In genomic region chr2:96825057-96825456, GRCh38 we compare ENCODE assay signal across 23 cellular contexts. TPM values are rescaled to one million over a fixed set of nuclear protein-coding genes. Genes with fewer than 3 reads are reported as not detected.
DNase-seq lines count a peak whose midpoint lies in the region; ATAC-seq, FAIRE-seq and TF ChIP-seq lines count a peak whose summit lies in the region.
"Had no signal": no experiment of that assay in that cellular context is flagged by ENCODE, and none has a peak within 500 bp of the region (broad histone marks: within the 10 kb centered on the region; RNA-seq: fewer than 3 reads in every experiment).

No MANE protein-coding gene starts in this region.

- no peak for TF ChIP-seq RAD21 in HepG2 (CRISPR knock-in tag; IDR thresholded peaks at IDR 0.05)

- H3K79me1 ChIP-seq in trophoblast cell (ENCODE audit: low read length) = no peaks in the 10 kb centered on the region

- WGBS in right cardiac atrium = 90% methylated on average over 14 of the region's 14 CpGs
- 95 to 96% methylated on average over 12 to 14 of the region's 14 CpGs for WGBS in endodermal cell (ENCODE audit: insufficient coverage in 1 of 2, insufficient read length in 1 of 2), 2 experiments
- 94% methylated on average over 13 of the region's 14 CpGs for WGBS in HepG2 (ENCODE audit: low lambda C conversion rate)
- no CpG with 5 or more reads among the region's 14 CpGs for WGBS in trophoblast cell (ENCODE audit: extremely low coverage, insufficient coverage, insufficient read length)

- intact Hi-C loops in right cardiac atrium (cut with DNase I) = no loop called here
- intact Hi-C loops in cardiac septum (cut with DNase I) = no loop called here
- intact Hi-C loops in HepG2 (cut with micrococcal nuclease; ENCODE audit: unreplicated experiment) = no loop called here
- intact Hi-C loops in activated CD4-positive, alpha-beta T cell treated with anti-CD3 and anti-CD28 coated beads, Interleukin-2, amount 10 ng/mL, durations not matched to agents 24 days and 14 days (cut with micrococcal nuclease) = no loop called here

- no TSS peak for BruUV-seq in HepG2 (replicated peaks; lab: Mats Ljungman, UMichigan)

- no peak for FAIRE-seq in HepG2 (lab: Jason Lieb, UNC)
- FAIRE-seq: A204.1, G401.6, GM12892, GM19239, H1 had no signal

- H3K23ac ChIP-seq in trophoblast cell (ENCODE audit: low read length) = no peak overlapping the region

- no peak overlapping the region for H3K14ac ChIP-seq in trophoblast cell (ENCODE audit: low read length)

- no peak overlapping the region for H2BK12ac ChIP-seq in trophoblast cell (ENCODE audit: low read length)

- no peak for TF ChIP-seq POLR2A in HepG2 (IDR thresholded peaks at IDR 0.05; ENCODE audit: insufficient read depth in 1 of 2, low read depth in 2 of 2, low read length in 2 of 2)

- CTCF ChIA-PET in HepG2 (lab: Yijun Ruan, JAX; ENCODE audit: low intra/inter-chr PET ratio, low total read pairs) = no interaction called here

- in situ Hi-C loops in HepG2 (cut with HindIII; ENCODE audit: extremely low pct_ligation_motif_present, low pct_unique_long_range_greater_than_20kb) = no loop called here

- no peak overlapping the region for H2AFZ ChIP-seq in HepG2 (ENCODE audit: low read length)
- no peak overlapping the region for H2AFZ ChIP-seq in trophoblast cell (ENCODE audit: insufficient read depth, low read length, poor library complexity)
- H2AFZ ChIP-seq: GM23248 had no signal

- TF ChIP-seq CTCF in endodermal cell (conservative IDR thresholded peaks at IDR 0.05) (no peak), HepG2 (CRISPR knock-in tag; IDR thresholded peaks at IDR 0.05) (no peak)

- H3K27ac ChIP-seq in right cardiac atrium (ENCODE audit: low read length) = no peak overlapping the region
- no peak overlapping the region for H3K27ac ChIP-seq in endodermal cell (ENCODE audit: low read depth, low read length)
- H3K27ac ChIP-seq in HepG2 (ENCODE audit: extremely low read length, insufficient read depth, low read length) = no peak overlapping the region
- no peak overlapping the region for H3K27ac ChIP-seq in trophoblast cell (ENCODE audit: low read depth, low read length)
- H3K27ac ChIP-seq: BLaER1 treated with 17β-estradiol and CSF1 and Interleukin-3, amounts not matched to agents 10 nM and 100 nM; GM23248 had no signal

- H3K4me1 ChIP-seq in right cardiac atrium (ENCODE audit: control insufficient read depth, insufficient read depth, low read length) (peaks cover 5% of the 10 kb centered on the region), endodermal cell (ENCODE audit: control insufficient read depth, insufficient read depth, low read length) (peaks cover 4% of the 10 kb centered on the region), HepG2 (ENCODE audit: insufficient read depth, low read length) (peaks cover 45% of the 10 kb centered on the region), trophoblast cell (ENCODE audit: control insufficient read depth in 1 of 2, insufficient read depth in 2 of 2, low read length in 2 of 2) (no peaks in the 10 kb centered on the region)
- H3K4me1 ChIP-seq: BE2C had no signal

- H4K12ac ChIP-seq in trophoblast cell (ENCODE audit: low read depth, low read length) = no peak overlapping the region

- POLR2A ChIA-PET in HepG2 (lab: Yijun Ruan, JAX) = interaction anchor here (1.4 to 1.5 kb wide), 4 partner anchors 9 to 43 kb away, joined by 4 to 12 read pairs (median 6); partner anchors contain the start of gene ANKRD39

- peaks cover 56% of the 10 kb centered on the region for H3K79me2 ChIP-seq in HepG2 (ENCODE audit: insufficient read depth, low read length)
- no peaks in the 10 kb centered on the region for H3K79me2 ChIP-seq in trophoblast cell (ENCODE audit: control insufficient read depth, insufficient read depth, low read length, poor library complexity)

- H3K9ac ChIP-seq in endodermal cell (ENCODE audit: extremely low read depth, low read length, poor library complexity, severe bottlenecking) (no peak overlapping the region), HepG2 (ENCODE audit: insufficient read depth, low read depth, low read length) (no peak overlapping the region), trophoblast cell (ENCODE audit: low read length) (no peak overlapping the region)
- H3K9ac ChIP-seq: BLaER1 treated with 17β-estradiol and CSF1 and Interleukin-3, amounts not matched to agents 10 nM and 100 nM; GM23248 had no signal

- H3K27me3 Mint-ChIP-seq in endodermal cell (ENCODE audit: insufficient read depth) = peaks cover 3% of the 10 kb centered on the region
- no peaks in the 10 kb centered on the region for H3K27me3 Mint-ChIP-seq in activated CD4-positive, alpha-beta T cell treated with anti-CD3 and anti-CD28 coated beads, Interleukin-2, amount 10 ng/mL, durations not matched to agents 24 days and 14 days
- H3K27me3 Mint-ChIP-seq: CD4-positive, alpha-beta T cell; CD8-positive, alpha-beta memory T cell had no signal

- H3K36me3 ChIP-seq in endodermal cell (ENCODE audit: control insufficient read depth, insufficient read depth, low read length) (peaks cover 45% of the 10 kb centered on the region), HepG2 (replicated peaks in 1 of 2; ENCODE audit: control insufficient read depth in 1 of 2, insufficient read depth in 2 of 2, low read length in 2 of 2) (peaks cover 41 to 81% of the 10 kb centered on the region in 2 experiments), trophoblast cell (ENCODE audit: control insufficient read depth in 1 of 2, insufficient read depth in 2 of 2, low read length in 2 of 2) (peaks cover 41% of the 10 kb centered on the region in 2 experiments)

- H3K36me3 Mint-ChIP-seq in endodermal cell (ENCODE audit: low read depth) = peaks cover 59% of the 10 kb centered on the region
- peaks cover 39% of the 10 kb centered on the region for H3K36me3 Mint-ChIP-seq in activated CD4-positive, alpha-beta T cell treated with anti-CD3 and anti-CD28 coated beads, Interleukin-2, amount 10 ng/mL, durations not matched to agents 24 days and 14 days (ENCODE audit: low read depth)

- ATAC-seq in right cardiac atrium = peak in 1 of 2 donors; percentile 9
- no peak for ATAC-seq in HepG2

- DNase-seq in right cardiac atrium (peak in 2 of 3 donors; percentile 22 to 41), cardiac septum (ENCODE audit: low spot score) (no peak), endodermal cell (no peak), HepG2 (ENCODE audit: low spot score) (no peak), NCI-H345 (lab: John Stamatoyannopoulos, UW) (no peak), trophoblast cell (no peak), ecto neural progenitor cell (ENCODE audit: low spot score) (no peak)
- DNase-seq in activated CD4-positive, alpha-beta T cell treated with anti-CD3 and anti-CD28 coated beads, Interleukin-2, amount 10 ng/mL, durations not matched to agents 24 days and 14 days = no peak
- DNase-seq: BE2C; Calu3; CD4-positive, alpha-beta T cell; CD8-positive, alpha-beta memory T cell; DND-41; GM23248; H7; HCEC 1CT had no signal

- H3K18ac ChIP-seq in trophoblast cell (ENCODE audit: low read length) = no peak overlapping the region

- no peak overlapping the region for H3K4ac ChIP-seq in trophoblast cell (ENCODE audit: low read depth, low read length)

- H4K91ac ChIP-seq in trophoblast cell (ENCODE audit: low read depth, low read length) = no peak overlapping the region

- H3K27me3 ChIP-seq in right cardiac atrium (ENCODE audit: control insufficient read depth, insufficient read depth) = no peaks in the 10 kb centered on the region
- no peaks in the 10 kb centered on the region for H3K27me3 ChIP-seq in endodermal cell (ENCODE audit: control insufficient read depth, insufficient read depth, low read length, poor library complexity, severe bottlenecking)
- H3K27me3 ChIP-seq in HepG2 (ENCODE audit: control insufficient read depth in 1 of 2, insufficient read depth in 2 of 2, low read length in 2 of 2) = no peaks in the 10 kb centered on the region
- H3K27me3 ChIP-seq in trophoblast cell (ENCODE audit: insufficient read depth, low read length) = no peaks in the 10 kb centered on the region
- H3K27me3 ChIP-seq: BE2C; BLaER1 treated with 17β-estradiol and CSF1 and Interleukin-3, amounts not matched to agents 10 nM and 100 nM had no signal

- H3K4me2 ChIP-seq in HepG2 (ENCODE audit: low read depth, low read length) = no peak overlapping the region
- H3K4me2 ChIP-seq in trophoblast cell (ENCODE audit: low read length) = no peak overlapping the region
- H3K4me2 ChIP-seq: BLaER1 treated with 17β-estradiol and CSF1 and Interleukin-3, amounts not matched to agents 10 nM and 100 nM had no signal

- H3K4me3 ChIP-seq in right cardiac atrium (ENCODE audit: low read length) (no peak overlapping the region), endodermal cell (ENCODE audit: low read length) (no peak overlapping the region), HepG2 (replicated peaks in 1 of 3; ENCODE audit: insufficient read depth in 1 of 3, low read depth in 2 of 3, low read length in 3 of 3) (no peak overlapping the region), trophoblast cell (ENCODE audit: low read depth, low read length) (no peak overlapping the region)
- H3K4me3 ChIP-seq: BLaER1 treated with 17β-estradiol and CSF1 and Interleukin-3, amounts not matched to agents 10 nM and 100 nM; GM23248 had no signal

- H4K20me1 ChIP-seq in HepG2 (ENCODE audit: insufficient read depth, low read length) = peaks cover 54% of the 10 kb centered on the region

- H2BK120ac ChIP-seq in trophoblast cell (ENCODE audit: insufficient read depth, low read length, poor library complexity) = no peak overlapping the region

- no peak overlapping the region for H2AK5ac ChIP-seq in trophoblast cell (ENCODE audit: low read length)

- H3K9me3 ChIP-seq in right cardiac atrium (ENCODE audit: control insufficient read depth, low read length) (no peaks in the 10 kb centered on the region), endodermal cell (ENCODE audit: control insufficient read depth, low read length) (no peaks in the 10 kb centered on the region), HepG2 (ENCODE audit: low read length) (no peaks in the 10 kb centered on the region), trophoblast cell (ENCODE audit: insufficient read depth, low read depth, low read length) (peaks cover 4% of the 10 kb centered on the region)
- H3K9me3 ChIP-seq: BE2C; BLaER1 treated with 17β-estradiol and CSF1 and Interleukin-3, amounts not matched to agents 10 nM and 100 nM had no signal

- no peak for TF ChIP-seq EP300 in HepG2 (IDR thresholded peaks at IDR 0.05; ENCODE audit: low read depth in 2 of 2, low read length in 2 of 2)
- no peak for TF ChIP-seq EP300 in HepG2 (CRISPR knock-in tag; IDR thresholded peaks at IDR 0.05; ENCODE audit: borderline replicate concordance)

- no peaks in the 10 kb centered on the region for H3K9me3 Mint-ChIP-seq in endodermal cell
- H3K9me3 Mint-ChIP-seq in activated CD4-positive, alpha-beta T cell treated with anti-CD3 and anti-CD28 coated beads, Interleukin-2, amount 10 ng/mL, durations not matched to agents 24 days and 14 days = no peaks in the 10 kb centered on the region
- H3K9me3 Mint-ChIP-seq: CD14-positive monocyte; CD4-positive, alpha-beta T cell; CD8-positive, alpha-beta memory T cell had no signal

- H2BK5ac ChIP-seq in trophoblast cell (ENCODE audit: low read depth, low read length, poor library complexity) = no peak overlapping the region

- H3K27ac Mint-ChIP-seq in endodermal cell = peak overlapping the region; percentile 66
- H3K27ac Mint-ChIP-seq in activated CD4-positive, alpha-beta T cell treated with anti-CD3 and anti-CD28 coated beads, Interleukin-2, amount 10 ng/mL, durations not matched to agents 24 days and 14 days = no peak overlapping the region
- H3K27ac Mint-ChIP-seq: CD14-positive monocyte; CD4-positive, alpha-beta T cell had no signal

- H4K8ac ChIP-seq in trophoblast cell (ENCODE audit: low read depth, low read length) = no peak overlapping the region

- peaks cover 14% of the 10 kb centered on the region for H3K4me1 Mint-ChIP-seq in endodermal cell
- H3K4me1 Mint-ChIP-seq in activated CD4-positive, alpha-beta T cell treated with anti-CD3 and anti-CD28 coated beads, Interleukin-2, amount 10 ng/mL, durations not matched to agents 24 days and 14 days = peaks cover 15% of the 10 kb centered on the region

- no peak overlapping the region for H3K4me3 Mint-ChIP-seq in endodermal cell
- no peak overlapping the region for H3K4me3 Mint-ChIP-seq in activated CD4-positive, alpha-beta T cell treated with anti-CD3 and anti-CD28 coated beads, Interleukin-2, amount 10 ng/mL, durations not matched to agents 24 days and 14 days
- H3K4me3 Mint-ChIP-seq: CD14-positive monocyte; CD4-positive, alpha-beta T cell; CD8-positive, alpha-beta memory T cell had no signal

RNA-seq across cellular contexts. Expression of gene CNNM3, which starts 9.0 kb away (rescaled TPM):
- 10 to 100 TPM in 3 of 4 donors, 1 to 10 TPM in 1; 8.6 to 14.5 (median 11.5) TPM for total RNA-seq in right cardiac atrium
- polyA plus RNA-seq in right cardiac atrium = 7.2 TPM
- total RNA-seq in cardiac septum = 10.7 TPM
- total RNA-seq in endodermal cell = 10 to 100 TPM; 33.1 to 34.8 TPM
- polyA plus RNA-seq in endodermal cell (2013, experiment 1 of 2) = 16.5 TPM
- polyA plus RNA-seq in endodermal cell (2013, experiment 2 of 2) = 14.9 TPM
- 8.4 and 21.2 TPM in 2 replicates for total RNA-seq in HepG2 (2016; rRNA removed; fragmentation: Illumina TruSeq; extraction: Trizol)
- 5.5 and 5.9 TPM in 2 replicates for total RNA-seq in HepG2 (2016; cell fraction: cytosol; rRNA removed; fragmentation: Illumina TruSeq; extraction: Trizol; ENCODE audit: low read depth)
- total RNA-seq in HepG2 (2016; cell fraction: insoluble cytoplasmic fraction; rRNA removed; fragmentation: Illumina TruSeq; extraction: Trizol) = 6.5 and 21.5 TPM in 2 replicates
- total RNA-seq in HepG2 (2016; cell fraction: membrane; rRNA removed; fragmentation: Illumina TruSeq; extraction: Trizol) = 8.5 and 9.2 TPM in 2 replicates
- 22.7 and 27.7 TPM in 2 replicates for total RNA-seq in HepG2 (2016; cell fraction: nucleus; rRNA removed; fragmentation: Illumina TruSeq; extraction: Trizol)
- 27.9 and 43.4 TPM in 2 replicates for polyA plus RNA-seq in HepG2 (2011; rRNA removed)
- polyA plus RNA-seq in HepG2 (2011; cell fraction: cytosol; rRNA removed) = 24.2 and 26.5 TPM in 2 replicates
- 68.4 and 71.2 TPM in 2 replicates for polyA plus RNA-seq in HepG2 (2011; cell fraction: nucleus; rRNA removed)
- 35.8 and 38.5 TPM in 2 replicates for polyA plus RNA-seq in HepG2 (2012)
- polyA plus RNA-seq in HepG2 (2016; cell fraction: cytosol; fragmentation: Illumina TruSeq; extraction: Trizol; ENCODE audit: low read depth) = 4.3 and 4.5 TPM in 2 replicates
- polyA plus RNA-seq in HepG2 (2016; cell fraction: insoluble cytoplasmic fraction; fragmentation: Illumina TruSeq; extraction: Trizol; ENCODE audit: low read depth) = 11.7 and 14.4 TPM in 2 replicates
- polyA plus RNA-seq in HepG2 (2016; cell fraction: membrane; fragmentation: Illumina TruSeq; extraction: Trizol; ENCODE audit: low read depth) = 10.0 and 11.0 TPM in 2 replicates
- polyA plus RNA-seq in HepG2 (2016; cell fraction: nucleus; fragmentation: Illumina TruSeq; extraction: Trizol; ENCODE audit: insufficient read depth, low read depth) = 48.6 and 52.0 TPM in 2 replicates
- polyA minus RNA-seq in HepG2 (2011; rRNA and poly(A)+ RNA removed; ENCODE audit: low replicate concordance) = 49.9 and 152 TPM in 2 replicates
- 50.4 and 69.9 TPM in 2 replicates for polyA minus RNA-seq in HepG2 (2011; cell fraction: cytosol; rRNA and poly(A)+ RNA removed)
- polyA minus RNA-seq in HepG2 (2011; cell fraction: nucleus; rRNA and poly(A)+ RNA removed) = 56.1 and 70.2 TPM in 2 replicates
- polyA plus RNA-seq in trophoblast cell (2013) = 13.3 and 13.9 TPM in 2 replicates
- 29.4 and 30.5 TPM in 2 replicates for total RNA-seq in activated CD4-positive, alpha-beta T cell treated with anti-CD3 and anti-CD28 coated beads, Interleukin-2, amount 10 ng/mL, durations not matched to agents 24 days and 14 days

RNA-seq across cellular contexts. Expression of gene ANKRD23, which starts 18.8 kb away (rescaled TPM):
- total RNA-seq in right cardiac atrium (10 to 100 TPM in 3 of 4 donors, 1 to 10 TPM in 1; 8.2 to 27.7 (median 17.3) TPM), cardiac septum (10.6 TPM), endodermal cell (1 to 10 TPM; 2.6 to 3.6 TPM), HepG2 (2016; rRNA removed; fragmentation: Illumina TruSeq; extraction: Trizol) (0.35 and 1.5 TPM in 2 replicates)
- polyA plus RNA-seq in right cardiac atrium (27.0 TPM), HepG2 (2011; rRNA removed) (1.6 and 2.7 TPM in 2 replicates)
- 3.5 TPM for polyA plus RNA-seq in endodermal cell (2013, experiment 1 of 2)
- polyA plus RNA-seq in endodermal cell (2013, experiment 2 of 2) = 2.6 TPM
- 0.35 and 0.51 TPM in 2 replicates for total RNA-seq in HepG2 (2016; cell fraction: cytosol; rRNA removed; fragmentation: Illumina TruSeq; extraction: Trizol; ENCODE audit: low read depth)
- total RNA-seq in HepG2 (2016; cell fraction: insoluble cytoplasmic fraction; rRNA removed; fragmentation: Illumina TruSeq; extraction: Trizol) = 0.61 and 2.2 TPM in 2 replicates
- total RNA-seq in HepG2 (2016; cell fraction: membrane; rRNA removed; fragmentation: Illumina TruSeq; extraction: Trizol) = 0.77 and 0.90 TPM in 2 replicates
- total RNA-seq in HepG2 (2016; cell fraction: nucleus; rRNA removed; fragmentation: Illumina TruSeq; extraction: Trizol) = 2.3 and 2.8 TPM in 2 replicates
- 0.71 and 0.90 TPM in 2 replicates for polyA plus RNA-seq in HepG2 (2011; cell fraction: cytosol; rRNA removed)
- polyA plus RNA-seq in HepG2 (2011; cell fraction: nucleus; rRNA removed) = 17.9 and 22.1 TPM in 2 replicates
- 0.72 and 2.1 TPM in 2 replicates for polyA plus RNA-seq in HepG2 (2012)
- polyA plus RNA-seq in HepG2 (2016; cell fraction: cytosol; fragmentation: Illumina TruSeq; extraction: Trizol; ENCODE audit: low read depth) = 0.47 and 0.50 TPM in 2 replicates
- polyA plus RNA-seq in HepG2 (2016; cell fraction: insoluble cytoplasmic fraction; fragmentation: Illumina TruSeq; extraction: Trizol; ENCODE audit: low read depth) = 0.32 and 0.50 TPM in 2 replicates
- 0.47 and 0.74 TPM in 2 replicates for polyA plus RNA-seq in HepG2 (2016; cell fraction: membrane; fragmentation: Illumina TruSeq; extraction: Trizol; ENCODE audit: low read depth)
- 9.2 and 10.4 TPM in 2 replicates for polyA plus RNA-seq in HepG2 (2016; cell fraction: nucleus; fragmentation: Illumina TruSeq; extraction: Trizol; ENCODE audit: insufficient read depth, low read depth)
- polyA minus RNA-seq in HepG2 (2011; rRNA and poly(A)+ RNA removed; ENCODE audit: low replicate concordance) = 1.6 and 5.1 TPM in 2 replicates
- not detected in 2 replicates for polyA minus RNA-seq in HepG2 (2011; cell fraction: cytosol; rRNA and poly(A)+ RNA removed)
- 3.9 and 4.1 TPM in 2 replicates for polyA minus RNA-seq in HepG2 (2011; cell fraction: nucleus; rRNA and poly(A)+ RNA removed)
- polyA plus RNA-seq in trophoblast cell (2013) = 4.5 and 4.7 TPM in 2 replicates
- 6.7 and 8.4 TPM in 2 replicates for total RNA-seq in activated CD4-positive, alpha-beta T cell treated with anti-CD3 and anti-CD28 coated beads, Interleukin-2, amount 10 ng/mL, durations not matched to agents 24 days and 14 days
- polyA plus RNA-seq: CD14-positive monocyte had no signal

RNA-seq across cellular contexts. Expression of gene ANKRD39, which starts 32.8 kb away (rescaled TPM):
- total RNA-seq in right cardiac atrium = 10 to 100 TPM; 11.8 to 17.3 (median 14.1) TPM
- polyA plus RNA-seq in right cardiac atrium = 23.3 TPM
- total RNA-seq in cardiac septum = 15.2 TPM
- total RNA-seq in endodermal cell = 10 to 100 TPM; 14.6 to 16.7 TPM
- 13.0 TPM for polyA plus RNA-seq in endodermal cell (2013, experiment 1 of 2)
- polyA plus RNA-seq in endodermal cell (2013, experiment 2 of 2) = 14.1 TPM
- 23.2 and 26.7 TPM in 2 replicates for total RNA-seq in HepG2 (2016; rRNA removed; fragmentation: Illumina TruSeq; extraction: Trizol)
- total RNA-seq in HepG2 (2016; cell fraction: cytosol; rRNA removed; fragmentation: Illumina TruSeq; extraction: Trizol; ENCODE audit: low read depth) = 40.7 and 45.8 TPM in 2 replicates
- 26.3 and 27.1 TPM in 2 replicates for total RNA-seq in HepG2 (2016; cell fraction: insoluble cytoplasmic fraction; rRNA removed; fragmentation: Illumina TruSeq; extraction: Trizol)
- total RNA-seq in HepG2 (2016; cell fraction: membrane; rRNA removed; fragmentation: Illumina TruSeq; extraction: Trizol) = 37.4 and 41.3 TPM in 2 replicates
- 10.3 and 11.7 TPM in 2 replicates for total RNA-seq in HepG2 (2016; cell fraction: nucleus; rRNA removed; fragmentation: Illumina TruSeq; extraction: Trizol)
- polyA plus RNA-seq in HepG2 (2011; rRNA removed) = 24.8 and 27.8 TPM in 2 replicates
- polyA plus RNA-seq in HepG2 (2011; cell fraction: cytosol; rRNA removed) = 18.3 and 31.5 TPM in 2 replicates
- 24.2 and 29.2 TPM in 2 replicates for polyA plus RNA-seq in HepG2 (2011; cell fraction: nucleus; rRNA removed)
- polyA plus RNA-seq in HepG2 (2012) = 14.6 and 20.3 TPM in 2 replicates
- 55.3 and 63.9 TPM in 2 replicates for polyA plus RNA-seq in HepG2 (2016; cell fraction: cytosol; fragmentation: Illumina TruSeq; extraction: Trizol; ENCODE audit: low read depth)
- 33.9 and 35.0 TPM in 2 replicates for polyA plus RNA-seq in HepG2 (2016; cell fraction: insoluble cytoplasmic fraction; fragmentation: Illumina TruSeq; extraction: Trizol; ENCODE audit: low read depth)
- 40.8 and 47.0 TPM in 2 replicates for polyA plus RNA-seq in HepG2 (2016; cell fraction: membrane; fragmentation: Illumina TruSeq; extraction: Trizol; ENCODE audit: low read depth)
- 23.0 and 24.9 TPM in 2 replicates for polyA plus RNA-seq in HepG2 (2016; cell fraction: nucleus; fragmentation: Illumina TruSeq; extraction: Trizol; ENCODE audit: insufficient read depth, low read depth)
- polyA minus RNA-seq in HepG2 (2011; rRNA and poly(A)+ RNA removed; ENCODE audit: low replicate concordance) = 10.9 and 17.9 TPM in 2 replicates
- polyA minus RNA-seq in HepG2 (2011; cell fraction: cytosol; rRNA and poly(A)+ RNA removed) = 4.6 and 5.6 TPM in 2 replicates
- 8.2 and 14.2 TPM in 2 replicates for polyA minus RNA-seq in HepG2 (2011; cell fraction: nucleus; rRNA and poly(A)+ RNA removed)
- polyA plus RNA-seq in trophoblast cell (2013) = 32.8 and 33.4 TPM in 2 replicates
- 37.0 and 44.0 TPM in 2 replicates for total RNA-seq in activated CD4-positive, alpha-beta T cell treated with anti-CD3 and anti-CD28 coated beads, Interleukin-2, amount 10 ng/mL, durations not matched to agents 24 days and 14 days

RNA-seq across cellular contexts. Expression of gene SEMA4C, which starts 44.8 kb away (rescaled TPM):
- total RNA-seq in right cardiac atrium (10 to 100 TPM; 22.0 to 28.5 (median 24.5) TPM), cardiac septum (25.6 TPM), endodermal cell (10 to 100 TPM; 82.5 to 92.1 TPM), HepG2 (2016; rRNA removed; fragmentation: Illumina TruSeq; extraction: Trizol) (11.3 and 25.9 TPM in 2 replicates)
- polyA plus RNA-seq in right cardiac atrium (19.3 TPM), HepG2 (2011; rRNA removed) (46.6 and 69.2 TPM in 2 replicates)
- 76.4 TPM for polyA plus RNA-seq in endodermal cell (2013, experiment 1 of 2)
- 67.9 TPM for polyA plus RNA-seq in endodermal cell (2013, experiment 2 of 2)
- 3.5 and 4.2 TPM in 2 replicates for total RNA-seq in HepG2 (2016; cell fraction: cytosol; rRNA removed; fragmentation: Illumina TruSeq; extraction: Trizol; ENCODE audit: low read depth)
- 8.4 and 25.7 TPM in 2 replicates for total RNA-seq in HepG2 (2016; cell fraction: insoluble cytoplasmic fraction; rRNA removed; fragmentation: Illumina TruSeq; extraction: Trizol)
- 10.9 and 11.4 TPM in 2 replicates for total RNA-seq in HepG2 (2016; cell fraction: membrane; rRNA removed; fragmentation: Illumina TruSeq; extraction: Trizol)
- total RNA-seq in HepG2 (2016; cell fraction: nucleus; rRNA removed; fragmentation: Illumina TruSeq; extraction: Trizol) = 22.1 and 28.3 TPM in 2 replicates
- 33.4 and 47.8 TPM in 2 replicates for polyA plus RNA-seq in HepG2 (2011; cell fraction: cytosol; rRNA removed)
- polyA plus RNA-seq in HepG2 (2011; cell fraction: nucleus; rRNA removed) = 135 and 157 TPM in 2 replicates
- polyA plus RNA-seq in HepG2 (2012) = 27.3 and 39.4 TPM in 2 replicates
- polyA plus RNA-seq in HepG2 (2016; cell fraction: cytosol; fragmentation: Illumina TruSeq; extraction: Trizol; ENCODE audit: low read depth) = 1.0 and 1.2 TPM in 2 replicates
- polyA plus RNA-seq in HepG2 (2016; cell fraction: insoluble cytoplasmic fraction; fragmentation: Illumina TruSeq; extraction: Trizol; ENCODE audit: low read depth) = 6.0 and 8.4 TPM in 2 replicates
- 3.1 and 3.2 TPM in 2 replicates for polyA plus RNA-seq in HepG2 (2016; cell fraction: membrane; fragmentation: Illumina TruSeq; extraction: Trizol; ENCODE audit: low read depth)
- polyA plus RNA-seq in HepG2 (2016; cell fraction: nucleus; fragmentation: Illumina TruSeq; extraction: Trizol; ENCODE audit: insufficient read depth, low read depth) = 51.6 and 60.2 TPM in 2 replicates
- 29.1 and 175 TPM in 2 replicates for polyA minus RNA-seq in HepG2 (2011; rRNA and poly(A)+ RNA removed; ENCODE audit: low replicate concordance)
- polyA minus RNA-seq in HepG2 (2011; cell fraction: cytosol; rRNA and poly(A)+ RNA removed) = 41.8 and 45.0 TPM in 2 replicates
- polyA minus RNA-seq in HepG2 (2011; cell fraction: nucleus; rRNA and poly(A)+ RNA removed) = 25.8 and 31.7 TPM in 2 replicates
- 157 and 161 TPM in 2 replicates for polyA plus RNA-seq in trophoblast cell (2013)
- 23.8 and 26.1 TPM in 2 replicates for total RNA-seq in activated CD4-positive, alpha-beta T cell treated with anti-CD3 and anti-CD28 coated beads, Interleukin-2, amount 10 ng/mL, durations not matched to agents 24 days and 14 days

Comparison
In these comparisons a context has a peak if more than half of its experiments do, and no peak if none do; other contexts are left out.
1. DNase-seq: peak in right cardiac atrium (2 of 3); none in cardiac septum (single experiment), endodermal cell (single experiment), HepG2 (single experiment), NCI-H345 (single experiment), trophoblast cell (0 of 2), activated CD4-positive, alpha-beta T cell treated with anti-CD3 and anti-CD28 coated beads, Interleukin-2, amount 10 ng/mL, durations not matched to agents 24 days and 14 days (single experiment) and ecto neural progenitor cell (single experiment).